ENCODE assay signal across 9 cellular contexts in the genomic region with DNA sequence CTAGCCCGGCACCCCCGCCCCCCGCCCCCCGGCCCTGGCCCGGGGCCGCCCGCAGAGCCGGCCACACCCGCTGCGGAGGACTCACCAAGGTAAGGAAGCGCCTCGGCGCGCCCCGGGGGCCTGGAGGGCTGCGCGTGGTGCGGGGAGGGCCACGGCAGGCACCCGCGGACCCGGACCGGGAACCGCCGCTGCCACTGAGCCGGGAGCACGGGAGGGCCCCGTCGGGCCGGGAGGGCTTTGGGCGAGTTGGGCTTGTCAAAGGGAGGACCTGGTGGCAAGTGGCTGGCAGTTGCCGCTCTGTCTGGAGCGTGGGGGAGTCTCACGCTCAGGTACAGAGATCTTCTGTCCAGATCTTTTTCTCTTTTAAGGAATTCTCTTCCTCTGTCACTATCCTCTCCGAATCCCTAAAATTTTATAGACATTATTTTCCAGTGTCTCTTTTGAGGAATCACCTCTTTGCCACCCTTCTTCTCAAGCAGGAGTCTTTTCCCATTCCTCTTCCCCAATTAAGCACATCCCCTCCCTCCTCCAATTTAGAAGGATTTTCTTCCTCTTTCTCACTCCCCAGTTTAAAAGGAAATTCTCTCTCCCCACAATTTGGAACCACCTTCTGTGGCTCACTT. TPM values are rescaled to one million over a fixed set of nuclear protein-coding genes. Genes with fewer than 3 reads are reported as not detected.
DNase-seq lines count a peak whose midpoint lies in the region; ATAC-seq and TF ChIP-seq lines count a peak whose summit lies in the region.
"Had no signal": no experiment of that assay in that cellular context is flagged by ENCODE, and none has a peak within 500 bp of the region (broad histone marks: within the 10 kb centered on the region; RNA-seq: fewer than 3 reads in every experiment).

No MANE protein-coding gene starts in this region.

- H3K27ac Mint-ChIP-seq in neural crest cell (ENCODE audit: unreplicated experiment): no peak overlapping the region

- H3K9ac ChIP-seq in HUES64 (ENCODE audit: low read depth, low read length): no peak overlapping the region

- WGBS in HUES64: 2% methylated on average over 32 of the region's 35 CpGs
- WGBS in body of pancreas, 2 donors: 6 to 15% methylated on average over 7 to 32 of the region's 35 CpGs

- no peaks in the 10 kb centered on the region for H3K36me3 Mint-ChIP-seq in neural crest cell (ENCODE audit: low read depth)

- ATAC-seq in body of pancreas: peak; percentile 15
- no peak for ATAC-seq in HG02938 (IDR thresholded peaks at IDR 0.05; ENCODE audit: unreplicated experiment)

- TF ChIP-seq POLR2A in body of pancreas (IDR thresholded peaks at IDR 0.05): no peak

- H3K27ac ChIP-seq in HUES64 (ENCODE audit: low read depth, low read length): no peak overlapping the region
- no peak overlapping the region for H3K27ac ChIP-seq in body of pancreas

- H3K4me3 ChIP-seq in HUES64 (ENCODE audit: low read length) (peak overlapping the region; percentile 14; the same call in 1 of the 2 replicates), body of pancreas (no peak overlapping the region)

- no peaks in the 10 kb centered on the region for H3K9me3 Mint-ChIP-seq in neural crest cell

- H3K4me1 ChIP-seq in HUES64 (ENCODE audit: insufficient read depth, low read length) (peaks cover 30% of the 10 kb centered on the region; the same call in 1 of the 2 replicates), body of pancreas (peaks cover 16% of the 10 kb centered on the region)

- H3K4me1 Mint-ChIP-seq in neural crest cell: peaks cover 21% of the 10 kb centered on the region

- H3K27me3 ChIP-seq in HUES64 (ENCODE audit: insufficient read depth, low read length) (peaks cover 96% of the 10 kb centered on the region), body of pancreas (peaks cover 0 to 45% of the 10 kb centered on the region in 2 donors)

- intact Hi-C loops in body of pancreas (cut with DNase I): no loop called here

- no peak for TF ChIP-seq CTCF in body of pancreas (IDR thresholded peaks at IDR 0.05)
- TF ChIP-seq CTCF in neural crest cell (conservative IDR thresholded peaks at IDR 0.05): no peak

- H3K4me3 Mint-ChIP-seq in neural crest cell: peak overlapping the region; percentile 73

- DNase-seq in NCI-H2081 (lab: John Stamatoyannopoulos, UW): peak; percentile 20 to 43
- no peak for DNase-seq in NCI-H2081 treated with DMSO at 0.1 percent for 48 hours (lab: John Stamatoyannopoulos, UW)
- no peak for DNase-seq in body of pancreas
- no peak for DNase-seq in neural crest cell (ENCODE audit: low read depth, low spot score)
- no peak for DNase-seq in NAMALWA (ENCODE audit: low spot score)
- no peak for DNase-seq in HK-2 (ENCODE audit: unreplicated experiment)
- DNase-seq: NCI-H1694 had no signal

- no peaks in the 10 kb centered on the region for H3K9me3 ChIP-seq in HUES64 (ENCODE audit: insufficient read depth, low read depth, low read length)
- H3K9me3 ChIP-seq in body of pancreas: no peaks in the 10 kb centered on the region

- H3K36me3 ChIP-seq in HUES64 (ENCODE audit: insufficient read depth, low read length) (no peaks in the 10 kb centered on the region), body of pancreas (replicated peaks in 1 of 2; ENCODE audit: insufficient read depth in 1 of 2, low read depth in 2 of 2) (no peaks in the 10 kb centered on the region)

- peaks cover 93% of the 10 kb centered on the region for H3K27me3 Mint-ChIP-seq in neural crest cell (ENCODE audit: low read depth)

RNA-seq across cellular contexts. Expression of gene LHX2, which starts 11.3 kb away (rescaled TPM):
- polyA plus RNA-seq in HUES64 (2013, experiment 1 of 2): 0.95 TPM
- polyA plus RNA-seq in HUES64 (2013, experiment 2 of 2): 0.89 TPM
- total RNA-seq in body of pancreas (not detected), neural crest cell (0.19 TPM in 1 of 2 replicates, not detected in the other)

Comparison
In these comparisons a context has a peak if more than half of its experiments do, and no peak if none do; other contexts are left out.
1. DNase-seq: peak in NCI-H2081 (2 of 2); none in NCI-H2081 treated with DMSO at 0.1 percent for 48 hours (single experiment), body of pancreas (0 of 4), neural crest cell (single experiment), NAMALWA (single experiment) and HK-2 (single experiment).